In genomic region chr12:49366652-49367380, GRCh38 we compare ENCODE assay signal across 8 cellular contexts. TPM values are rescaled to one million over a fixed set of nuclear protein-coding genes. Genes with fewer than 3 reads are reported as not detected.
DNase-seq lines count a peak whose midpoint lies in the region; ATAC-seq and TF ChIP-seq lines count a peak whose summit lies in the region.

No MANE protein-coding gene starts in this region.

- H3K4me1 Mint-ChIP-seq in activated naive CD8-positive, alpha-beta T cell treated with anti-CD3 and anti-CD28 coated beads, Interleukin-2, amount 50 U/mL, for 24 hours, result peaks cover 36% of the 10 kb centered on the region
- peaks cover 20% of the 10 kb centered on the region for H3K4me1 Mint-ChIP-seq in type B pancreatic cell (ENCODE audit: unreplicated experiment)

- TF ChIP-seq CTCF in SU-DHL-6 (IDR thresholded peaks at IDR 0.05; ENCODE audit: insufficient read depth, low read length, poor library complexity, severe bottlenecking) (no peak), heart left ventricle (IDR thresholded peaks at IDR 0.05) (peak in 8 of 12 donors; percentile 14 to 52 (median 40)), type B pancreatic cell (conservative IDR thresholded peaks at IDR 0.05) (peak; percentile 54)

- H3K9me3 ChIP-seq in SU-DHL-6 (ENCODE audit: insufficient read depth, low read length) (no peaks in the 10 kb centered on the region), heart left ventricle (no peaks in the 10 kb centered on the region)

- peak overlapping the region; percentile 94 for H3K9ac ChIP-seq in SU-DHL-6 (ENCODE audit: low read length)

- peak overlapping the region; percentile 90 for H3K27ac Mint-ChIP-seq in activated naive CD8-positive, alpha-beta T cell treated with anti-CD3 and anti-CD28 coated beads, Interleukin-2, amount 50 U/mL, for 24 hours
- H3K27ac Mint-ChIP-seq in type B pancreatic cell, result peak overlapping the region; percentile 85

- H3K4me3 Mint-ChIP-seq in activated naive CD8-positive, alpha-beta T cell treated with anti-CD3 and anti-CD28 coated beads, Interleukin-2, amount 50 U/mL, for 24 hours, result peak overlapping the region; percentile 86
- peak overlapping the region; percentile 95 for H3K4me3 Mint-ChIP-seq in type B pancreatic cell

- peak; percentile 82 for ATAC-seq in HG02642 (IDR thresholded peaks at IDR 0.05; ENCODE audit: poor library complexity, unreplicated experiment)
- ATAC-seq in activated naive CD8-positive, alpha-beta T cell treated with anti-CD3 and anti-CD28 coated beads, Interleukin-2, amount 50 U/mL, for 24 hours, result peak; percentile 92
- ATAC-seq in heart left ventricle, result peak; percentile 84 to 95 (median 94)

- peak overlapping the region; percentile 88 for H2AFZ ChIP-seq in SU-DHL-6 (ENCODE audit: low read depth, low read length, severe bottlenecking)

- H3F3A ChIP-seq in SU-DHL-6 (ENCODE audit: insufficient read depth), result peaks cover 28% of the 10 kb centered on the region

- peaks cover 2% of the 10 kb centered on the region for H3K36me3 Mint-ChIP-seq in activated naive CD8-positive, alpha-beta T cell treated with anti-CD3 and anti-CD28 coated beads, Interleukin-2, amount 50 U/mL, for 24 hours (ENCODE audit: low read depth)
- H3K36me3 Mint-ChIP-seq in type B pancreatic cell, result peaks cover 5% of the 10 kb centered on the region

- H3K27me3 Mint-ChIP-seq in activated naive CD8-positive, alpha-beta T cell treated with anti-CD3 and anti-CD28 coated beads, Interleukin-2, amount 50 U/mL, for 24 hours, result no peaks in the 10 kb centered on the region
- H3K27me3 Mint-ChIP-seq in type B pancreatic cell, result no peaks in the 10 kb centered on the region

- DNase-seq in NCI-H128 (lab: John Stamatoyannopoulos, UW; ENCODE audit: unreplicated experiment) (peak; percentile 90), heart left ventricle (peak; percentile 88 to 95 (median 91)), posterior cingulate gyrus (peak; percentile 76 to 97 (median 86)), type B pancreatic cell (ENCODE audit: extremely low spot score, unreplicated experiment) (peak; percentile 99)
- peak; percentile 92 for DNase-seq in activated naive CD8-positive, alpha-beta T cell treated with anti-CD3 and anti-CD28 coated beads, Interleukin-2, amount 50 U/mL, for 24 hours

- H3K36me3 ChIP-seq in SU-DHL-6 (ENCODE audit: low read length) (no peaks in the 10 kb centered on the region), heart left ventricle (no peaks in the 10 kb centered on the region)

- H3K4me2 ChIP-seq in SU-DHL-6 (ENCODE audit: low read depth, low read length, poor library complexity, severe bottlenecking), result peak overlapping the region; percentile 78

- H3K9me2 ChIP-seq in SU-DHL-6 (replicated peaks; ENCODE audit: insufficient read depth, low read length), result no peaks in the 10 kb centered on the region

- no peaks in the 10 kb centered on the region for H4K20me1 ChIP-seq in SU-DHL-6 (ENCODE audit: low read depth, low read length)

- H3K79me2 ChIP-seq in SU-DHL-6 (ENCODE audit: insufficient read depth, low read length), result peaks cover 48% of the 10 kb centered on the region

- WGBS in heart left ventricle, 4 donors, result 0 to 1% (median 1%) methylated on average over 30 to 97 of the region's 97 CpGs

- TF ChIP-seq POLR2A in GM10847 (IDR thresholded peaks at IDR 0.05; ENCODE audit: extremely low read depth, insufficient read length) (peak; percentile 76), heart left ventricle (IDR thresholded peaks at IDR 0.05) (peak; percentile 11 to 64)

- intact Hi-C loops in heart left ventricle (cut with DNase I) (loop anchor here in 2 of 10 donors (5.0 to 10.0 kb wide), 2 partner anchors 208 to 215 kb away; no protein-coding TSS in a partner anchor), posterior cingulate gyrus (cut with DNase I) (loop anchor here (1.0 kb wide), 1 partner anchor 20 kb away; no protein-coding TSS in a partner anchor)

- H3K27me3 ChIP-seq in SU-DHL-6 (ENCODE audit: low read length), result no peaks in the 10 kb centered on the region
- H3K27me3 ChIP-seq in heart left ventricle, result no peaks in the 10 kb centered on the region

- H3K4me3 ChIP-seq in SU-DHL-6 (ENCODE audit: insufficient read depth, low read length, poor library complexity, severe bottlenecking) (peak overlapping the region; percentile 69), heart left ventricle (peak overlapping the region; percentile 50 to 97 (median 88))

- H3K4me1 ChIP-seq in heart left ventricle, result peaks cover 3 to 47% (median 25%) of the 10 kb centered on the region in 12 donors

- H3K27ac ChIP-seq in SU-DHL-6 (ENCODE audit: low read depth, low read length) (peak overlapping the region; percentile 89), heart left ventricle (peak overlapping the region; percentile 31 to 99 (median 96))

- H3K9me3 Mint-ChIP-seq in activated naive CD8-positive, alpha-beta T cell treated with anti-CD3 and anti-CD28 coated beads, Interleukin-2, amount 50 U/mL, for 24 hours, result no peaks in the 10 kb centered on the region
- no peaks in the 10 kb centered on the region for H3K9me3 Mint-ChIP-seq in type B pancreatic cell

RNA-seq across cellular contexts. Expression of gene SPATS2, which starts 0.4 kb away (rescaled TPM):
- total RNA-seq in heart left ventricle (1 to 10 TPM; 3.0 to 9.1 (median 4.8) TPM), type B pancreatic cell (ENCODE audit: low replicate concordance) (32.0 and 40.3 TPM in 2 replicates)
- 1 to 10 TPM; 6.7 TPM for polyA plus RNA-seq in heart left ventricle

RNA-seq across cellular contexts. Expression of gene DNAJC22, which starts 20.1 kb away (rescaled TPM):
- total RNA-seq in heart left ventricle (1 to 10 TPM in 1 of 9 donors, under 1 TPM in 5, not detected in 3; 0.08 to 4.4 (median 0.53) TPM), type B pancreatic cell (ENCODE audit: low replicate concordance) (3.6 and 5.0 TPM in 2 replicates)
- under 1 TPM in 1 of 2 donors, not detected in 1; 0.11 TPM for polyA plus RNA-seq in heart left ventricle

RNA-seq across cellular contexts. Expression of gene C1QL4, which starts 29.8 kb away (rescaled TPM):
- not detected for total RNA-seq in heart left ventricle
- not detected for polyA plus RNA-seq in heart left ventricle
- total RNA-seq in type B pancreatic cell (ENCODE audit: low replicate concordance), result 0.17 and 1.2 TPM in 2 replicates

RNA-seq across cellular contexts. Expression of gene TROAP, which starts 43.8 kb away (rescaled TPM):
- 1 to 10 TPM in 2 of 9 donors, under 1 TPM in 4, not detected in 3; 0.33 to 6.4 (median 0.85) TPM for total RNA-seq in heart left ventricle
- polyA plus RNA-seq in heart left ventricle, result under 1 TPM in 1 of 2 donors, not detected in 1; 0.11 TPM
- total RNA-seq in type B pancreatic cell (ENCODE audit: low replicate concordance), result 21.7 and 66.3 TPM in 2 replicates

Comparison
In these comparisons a context has a peak if more than half of its experiments do, and no peak if none do; other contexts are left out.
1. Peak in every context shown above with its lines: DNase-seq, ATAC-seq, H3K4me3 ChIP-seq and H3K27ac ChIP-seq.